Comparison of ENCODE assay signal across 14 cellular contexts in genomic region chr1:217924924-217925323, GRCh38.
DNase-seq lines count a peak whose midpoint lies in the region; ATAC-seq and TF ChIP-seq lines count a peak whose summit lies in the region.
"Had no signal": no experiment of that assay in that cellular context is flagged by ENCODE, and none has a peak within 500 bp of the region (broad histone marks: within the 10 kb centered on the region; RNA-seq: fewer than 3 reads in every experiment).

No MANE protein-coding gene starts in this region.

- H3K9me3 ChIP-seq in skeletal muscle satellite cell (replicated peaks; ENCODE audit: low read length) = no peaks in the 10 kb centered on the region
- H3K9me3 ChIP-seq: SJCRH30 had no signal

- no peak for TF ChIP-seq CTCF in brain microvascular endothelial cell (IDR thresholded peaks at IDR 0.05; ENCODE audit: low read depth, low read length, missing control alignments)

- ATAC-seq in left cardiac atrium = peak; percentile 59 to 61
- ATAC-seq in GM21360 (IDR thresholded peaks at IDR 0.05; ENCODE audit: unreplicated experiment) = no peak
- ATAC-seq in GM18870 (IDR thresholded peaks at IDR 0.05; ENCODE audit: unreplicated experiment) = no peak
- no peak for ATAC-seq in HG02588 (IDR thresholded peaks at IDR 0.05; ENCODE audit: unreplicated experiment)

- H3K4me2 ChIP-seq in skeletal muscle satellite cell (ENCODE audit: low read length) = peak overlapping the region; percentile 75

- no peaks in the 10 kb centered on the region for H3K4me1 ChIP-seq in skeletal muscle satellite cell (ENCODE audit: control insufficient read depth, insufficient read depth, low read length)
- H3K4me1 ChIP-seq: SJCRH30 had no signal

- intact Hi-C loops in left cardiac atrium (cut with DNase I) = no loop called here
- intact Hi-C loops in cardiac septum (cut with DNase I) = no loop called here

- no peak overlapping the region for H3K27ac ChIP-seq in brain microvascular endothelial cell
- H3K27ac ChIP-seq: SJCRH30 had no signal

- H3K36me3 ChIP-seq in brain microvascular endothelial cell (replicated peaks) (no peaks in the 10 kb centered on the region), skeletal muscle satellite cell (ENCODE audit: insufficient read depth, low read length) (no peaks in the 10 kb centered on the region)
- H3K36me3 ChIP-seq: SJCRH30 had no signal

- in situ Hi-C loops in brain microvascular endothelial cell (cut with HindIII; ENCODE audit: low pct_ligation_motif_present, low sequenced_read_pairs) = no loop called here

- no peak overlapping the region for H3K9ac ChIP-seq in skeletal muscle satellite cell (ENCODE audit: low read depth, low read length)

- H3K4me3 ChIP-seq in brain microvascular endothelial cell (ENCODE audit: low read depth, low read length) (peak overlapping the region; percentile 12), skeletal muscle satellite cell (ENCODE audit: low read length) (peak overlapping the region; percentile 58)
- H3K4me3 ChIP-seq: SJCRH30 had no signal

- DNase-seq in left cardiac atrium = peak; percentile 20
- no peak for DNase-seq in cardiac septum (ENCODE audit: low spot score)
- DNase-seq in brain microvascular endothelial cell = no peak
- peak; percentile 47 for DNase-seq in iPS-NIHi11 (ENCODE audit: low spot score)
- DNase-seq: HCEC 1CT, NCI-H1417 treated with DMSO at 0.1 percent for 48 hours, NCI-H2029, NCI-H2171 treated with DMSO at 0.1 percent for 48 hours, NCI-H526 treated with DMSO at 0.1 percent for 48 hours, SJCRH30 had no signal

- H3K27me3 ChIP-seq in brain microvascular endothelial cell (replicated peaks) (no peaks in the 10 kb centered on the region), skeletal muscle satellite cell (ENCODE audit: control insufficient read depth, insufficient read depth, low read length) (peaks cover 6% of the 10 kb centered on the region)
- H3K27me3 ChIP-seq: SJCRH30 had no signal

Comparison
In these comparisons a context has a peak if more than half of its experiments do, and no peak if none do; other contexts are left out.
1. DNase-seq: peak in left cardiac atrium (single experiment) and iPS-NIHi11 (single experiment); none in cardiac septum (single experiment) and brain microvascular endothelial cell (single experiment).
2. ATAC-seq: peak in left cardiac atrium (2 of 2); none in GM21360 (single experiment), GM18870 (single experiment) and HG02588 (single experiment).